ENCODE assay signal across 3 cellular contexts in the genomic region with DNA sequence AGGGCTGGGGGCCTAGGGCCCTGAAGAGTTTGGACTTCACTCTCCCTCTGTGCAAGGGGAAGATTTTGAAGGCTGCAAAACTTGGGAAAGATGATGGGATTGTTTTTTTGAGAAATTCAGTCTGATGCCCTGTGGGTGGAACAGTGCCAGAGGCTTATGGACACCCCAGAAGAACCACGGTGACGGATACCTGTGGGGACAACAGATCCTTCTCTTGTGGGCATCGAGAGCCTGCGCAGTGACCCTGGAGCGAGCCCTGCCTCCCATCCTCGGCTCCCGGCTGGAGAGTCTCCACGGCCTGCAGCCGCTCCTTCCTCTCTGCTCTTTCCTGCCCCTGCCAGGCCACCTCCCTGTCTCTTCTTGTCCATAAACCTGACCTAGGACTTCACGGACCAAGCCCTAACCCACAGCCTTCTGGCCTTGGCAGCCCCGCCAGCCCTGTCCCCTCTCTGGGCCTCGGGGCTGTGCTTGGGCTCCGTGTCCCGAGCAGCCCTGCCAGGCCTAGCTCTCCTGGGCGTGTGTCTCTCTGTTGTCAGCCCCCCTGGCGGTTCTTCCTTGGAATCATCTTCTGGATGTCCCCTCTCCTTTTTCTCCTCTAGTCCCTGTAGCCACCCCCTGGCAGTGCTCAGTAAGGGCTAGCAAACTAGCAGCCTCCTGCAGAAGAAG.
TF ChIP-seq lines count a peak whose summit lies in the region.

No MANE protein-coding gene starts in this region.

TF ChIP-seq in endothelial cell of umbilical vein, 7 proteins besides CTCF, POLR2A, EP300 and RAD21:
- TF ChIP-seq, protein P1, sequence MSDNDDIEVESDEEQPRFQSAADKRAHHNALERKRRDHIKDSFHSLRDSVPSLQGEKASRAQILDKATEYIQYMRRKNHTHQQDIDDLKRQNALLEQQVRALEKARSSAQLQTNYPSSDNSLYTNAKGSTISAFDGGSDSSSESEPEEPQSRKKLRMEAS (IDR thresholded peaks at IDR 0.05; ENCODE audit: insufficient read depth, insufficient read length): no peak
- TF ChIP-seq POLR2AphosphoS5 (IDR thresholded peaks at IDR 0.05; ENCODE audit: insufficient read depth, low read depth, low read length) (no peak), EZH2 (IDR thresholded peaks at IDR 0.05; ENCODE audit: borderline replicate concordance, low read depth, low read length, severe bottlenecking) (no peak), FOS (IDR thresholded peaks at IDR 0.05; ENCODE audit: borderline replicate concordance, insufficient read depth, low read length) (no peak), MYC (IDR thresholded peaks at IDR 0.05; ENCODE audit: low read depth, low read length) (no peak), JUN (IDR thresholded peaks at IDR 0.05; ENCODE audit: borderline replicate concordance, insufficient read depth, insufficient read length, low read depth) (no peak), GATA2 (IDR thresholded peaks at IDR 0.05; ENCODE audit: insufficient read depth, insufficient read length, low read depth, low read length) (no peak)
TF ChIP-seq in endothelial cell of umbilical vein: peak in this region for 0.

TF ChIP-seq in HepG2, 621 proteins besides CTCF, POLR2A, EP300 and RAD21:
- no peak for TF ChIP-seq SMARCE1 (IDR thresholded peaks at IDR 0.05; ENCODE audit: borderline replicate concordance)
- TF ChIP-seq RBM22 (optimal IDR thresholded peaks at IDR 0.05; ENCODE audit: low read length): peak; percentile 47

TF ChIP-seq in HEK293T, 16 proteins besides CTCF, POLR2A, EP300 and RAD21:
- no peak for TF ChIP-seq LEF1 (IDR thresholded peaks at IDR 0.05; ENCODE audit: borderline replicate concordance)
- TF ChIP-seq BHLHE40 (IDR thresholded peaks at IDR 0.05; ENCODE audit: borderline replicate concordance): no peak
- no peak for TF ChIP-seq FOXK2 (IDR thresholded peaks at IDR 0.05)
- TF ChIP-seq SUZ12 (IDR thresholded peaks at IDR 0.05): no peak
- no peak for TF ChIP-seq ARNT (IDR thresholded peaks at IDR 0.05)
- TF ChIP-seq HDGF (IDR thresholded peaks at IDR 0.05; ENCODE audit: borderline replicate concordance): no peak
- TF ChIP-seq, protein P2, sequence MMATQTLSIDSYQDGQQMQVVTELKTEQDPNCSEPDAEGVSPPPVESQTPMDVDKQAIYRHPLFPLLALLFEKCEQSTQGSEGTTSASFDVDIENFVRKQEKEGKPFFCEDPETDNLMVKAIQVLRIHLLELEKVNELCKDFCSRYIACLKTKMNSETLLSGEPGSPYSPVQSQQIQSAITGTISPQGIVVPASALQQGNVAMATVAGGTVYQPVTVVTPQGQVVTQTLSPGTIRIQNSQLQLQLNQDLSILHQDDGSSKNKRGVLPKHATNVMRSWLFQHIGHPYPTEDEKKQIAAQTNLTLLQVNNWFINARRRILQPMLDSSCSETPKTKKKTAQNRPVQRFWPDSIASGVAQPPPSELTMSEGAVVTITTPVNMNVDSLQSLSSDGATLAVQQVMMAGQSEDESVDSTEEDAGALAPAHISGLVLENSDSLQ (IDR thresholded peaks at IDR 0.05): no peak
- TF ChIP-seq NFRKB (IDR thresholded peaks at IDR 0.05): no peak
- TF ChIP-seq SP1 (IDR thresholded peaks at IDR 0.05): no peak
- no peak for TF ChIP-seq TARDBP (IDR thresholded peaks at IDR 0.05)
- no peak for TF ChIP-seq FOXM1 (IDR thresholded peaks at IDR 0.05; ENCODE audit: borderline replicate concordance)
- TF ChIP-seq L3MBTL2 (conservative IDR thresholded peaks at IDR 0.05): no peak
- TF ChIP-seq ELF4 (IDR thresholded peaks at IDR 0.05): no peak
- no peak for TF ChIP-seq FOXA1 (IDR thresholded peaks at IDR 0.05)
- no peak for TF ChIP-seq ZNF384 (IDR thresholded peaks at IDR 0.05)
- no peak for TF ChIP-seq CTBP1 (IDR thresholded peaks at IDR 0.05; ENCODE audit: borderline replicate concordance)
TF ChIP-seq in HEK293T: peak in this region for 0.
